Comparison of ENCODE assay signal across 8 cellular contexts in the genomic region with DNA sequence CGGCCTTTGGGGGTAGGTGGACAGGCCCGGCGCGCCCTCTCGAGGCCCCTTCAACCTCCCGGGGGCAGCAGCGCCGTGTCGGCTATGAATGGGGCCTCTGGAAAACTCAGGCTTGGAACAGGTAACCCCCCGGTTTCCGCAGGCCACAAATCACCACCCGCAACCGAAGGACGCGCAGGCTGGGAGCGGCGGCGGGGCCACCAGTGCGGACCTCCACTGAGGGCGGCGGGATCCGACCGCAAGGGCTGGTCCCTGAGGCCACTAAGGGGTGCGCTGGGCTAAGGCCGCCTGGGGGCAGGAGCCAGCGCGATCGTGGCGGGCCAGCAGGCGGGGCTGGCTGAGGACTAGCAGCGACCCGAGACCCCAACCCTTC. TPM values are rescaled to one million over a fixed set of nuclear protein-coding genes. Genes with fewer than 3 reads are reported as not detected.
DNase-seq lines count a peak whose midpoint lies in the region; ATAC-seq and TF ChIP-seq lines count a peak whose summit lies in the region.

No MANE protein-coding gene starts in this region.

- H3K4me3 Mint-ChIP-seq in chondrocyte (ENCODE audit: unreplicated experiment), result peak overlapping the region; percentile 90

- intact Hi-C loops in testis (cut with DNase I; ENCODE audit: low total_unique reads), result loop anchor here (10.0 kb wide), 2 partner anchors 205 to 345 kb away; a partner anchor contains a TSS

- peak; percentile 37 to 48 for TF ChIP-seq RAD21 in liver (IDR thresholded peaks at IDR 0.05)

- DNase-seq in stimulated activated CD4-positive, alpha-beta T cell treated with anti-CD3 and anti-CD28 coated beads, Interleukin-4, amount 100 ng/mL, for 1 hour, result peak; percentile 44
- DNase-seq in stimulated activated CD4-positive, alpha-beta T cell treated with anti-CD3 and anti-CD28 coated beads, Interleukin-4, amount 100 ng/mL, for 24 hours, result no peak
- DNase-seq in OCI-M1 (lab: John Stamatoyannopoulos, UW) (peak; percentile 91), chondrocyte (ENCODE audit: low spot score) (no peak), testis (peak; percentile 73), COLO829 (ENCODE audit: low spot score) (no peak)

- H3K9ac ChIP-seq in liver (ENCODE audit: low read depth in 1 of 2, low read length in 2 of 2), result peak overlapping the region in 1 of 2 donors; percentile 92

- peaks cover 42% of the 10 kb centered on the region for H3K4me1 Mint-ChIP-seq in chondrocyte (ENCODE audit: low read depth)

- H3K27me3 ChIP-seq in liver (ENCODE audit: control insufficient read depth in 4 of 4, insufficient read depth in 4 of 4, low read length in 3 of 4) (no peaks in the 10 kb centered on the region), testis (no peaks in the 10 kb centered on the region)

- peak; percentile 71 for TF ChIP-seq CTCF in chondrocyte (IDR thresholded peaks at IDR 0.05)
- no peak for TF ChIP-seq CTCF in liver (IDR thresholded peaks at IDR 0.05; ENCODE audit: low read depth, low read length, missing input control)
- peak in 2 of 3 experiments; percentile 17 to 23 for TF ChIP-seq CTCF in testis (IDR thresholded peaks at IDR 0.05)

- peak; percentile 5 for ATAC-seq in HG02763 (IDR thresholded peaks at IDR 0.05; ENCODE audit: unreplicated experiment)

- no peaks in the 10 kb centered on the region for H3K9me3 ChIP-seq in liver (ENCODE audit: control insufficient read depth in 4 of 4, low read length in 3 of 4)
- H3K9me3 ChIP-seq in testis, result no peaks in the 10 kb centered on the region

- H3K4me1 ChIP-seq in liver (ENCODE audit: control insufficient read depth in 4 of 4, insufficient read depth in 4 of 4, low read length in 3 of 4) (peaks cover 3 to 51% (median 33%) of the 10 kb centered on the region in 4 donors), testis (peaks cover 41% of the 10 kb centered on the region)

- H3K27me3 Mint-ChIP-seq in chondrocyte (ENCODE audit: low read depth), result no peaks in the 10 kb centered on the region

- peak overlapping the region; percentile 99 for H3K27ac Mint-ChIP-seq in chondrocyte (ENCODE audit: unreplicated experiment)

- peaks cover 35% of the 10 kb centered on the region for H3K36me3 Mint-ChIP-seq in chondrocyte (ENCODE audit: low read depth)

- peak overlapping the region; percentile 79 to 98 for H3K27ac ChIP-seq in liver (ENCODE audit: low read depth in 1 of 2, low read length in 2 of 2)
- peak overlapping the region; percentile 98 to 99 for H3K27ac ChIP-seq in testis

- H3K4me3 ChIP-seq in liver (ENCODE audit: low read depth in 1 of 3, low read length in 3 of 3), result peak overlapping the region; percentile 85 to 92 (median 87)
- peak overlapping the region; percentile 95 to 99 for H3K4me3 ChIP-seq in testis

- TF ChIP-seq POLR2A in testis (IDR thresholded peaks at IDR 0.05), result no peak

- H3K36me3 ChIP-seq in liver (ENCODE audit: control insufficient read depth in 4 of 4, insufficient read depth in 3 of 4, low read depth in 1 of 4, low read length in 3 of 4) (peaks cover 7 to 40% (median 38%) of the 10 kb centered on the region in 4 donors), testis (ENCODE audit: low read depth, missing control alignments) (no peaks in the 10 kb centered on the region)

- no peaks in the 10 kb centered on the region for H3K9me3 Mint-ChIP-seq in chondrocyte (ENCODE audit: low read depth)

- under 1% methylated on average over 32 of the region's 32 CpGs for WGBS in liver
- 1 to 2% methylated on average over 13 to 32 of the region's 32 CpGs for WGBS in testis, 2 donors

TF ChIP-seq in liver, 16 proteins besides CTCF, POLR2A, EP300 and RAD21:
- TF ChIP-seq YY1 (IDR thresholded peaks at IDR 0.05), result no peak
- TF ChIP-seq, protein P1, sequence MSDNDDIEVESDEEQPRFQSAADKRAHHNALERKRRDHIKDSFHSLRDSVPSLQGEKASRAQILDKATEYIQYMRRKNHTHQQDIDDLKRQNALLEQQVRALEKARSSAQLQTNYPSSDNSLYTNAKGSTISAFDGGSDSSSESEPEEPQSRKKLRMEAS (IDR thresholded peaks at IDR 0.05), result no peak
- no peak for TF ChIP-seq HNF4A (conservative IDR thresholded peaks at IDR 0.05)
- TF ChIP-seq, protein P2, sequence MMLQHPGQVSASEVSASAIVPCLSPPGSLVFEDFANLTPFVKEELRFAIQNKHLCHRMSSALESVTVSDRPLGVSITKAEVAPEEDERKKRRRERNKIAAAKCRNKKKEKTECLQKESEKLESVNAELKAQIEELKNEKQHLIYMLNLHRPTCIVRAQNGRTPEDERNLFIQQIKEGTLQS (IDR thresholded peaks at IDR 0.05), result no peak
- TF ChIP-seq SP1 (IDR thresholded peaks at IDR 0.05), result no peak
- no peak for TF ChIP-seq TAF1 (conservative IDR thresholded peaks at IDR 0.05)

RNA-seq across cellular contexts. Expression of a gene that starts 0.7 kb away (rescaled TPM):
- total RNA-seq in chondrocyte (128 to 541 TPM (median 513 TPM) in 3 replicates), liver (100 to 1,000 TPM; 112 to 181 TPM), testis (100 to 1,000 TPM; 192 to 228 TPM)
- polyA plus RNA-seq in liver (100 to 1,000 TPM; 157 to 211 TPM), testis (ENCODE audit: insufficient read depth, low read depth, low replicate concordance) (227 TPM)

RNA-seq across cellular contexts. Expression of a gene that starts 12.9 kb away (rescaled TPM):
- total RNA-seq in chondrocyte, result 44.1 to 52.3 TPM (median 47.9 TPM) in 3 replicates
- total RNA-seq in liver, result 10 to 100 TPM; 36.3 to 41.9 TPM
- polyA plus RNA-seq in liver, result 10 to 100 TPM; 84.8 to 89.6 TPM
- 100 to 1,000 TPM; 156 to 158 TPM for total RNA-seq in testis
- 97.7 TPM for polyA plus RNA-seq in testis (ENCODE audit: insufficient read depth, low read depth, low replicate concordance)

RNA-seq across cellular contexts. Expression of a gene that starts 17.6 kb away (rescaled TPM):
- total RNA-seq in chondrocyte (22.7 to 24.0 TPM (median 23.0 TPM) in 3 replicates), liver (10 to 100 TPM; 19.7 to 31.1 TPM), testis (100 to 1,000 TPM in 1 of 2 donors, 10 to 100 TPM in 1; 60.6 to 120 TPM)
- polyA plus RNA-seq in liver (10 to 100 TPM; 12.9 to 21.8 TPM), testis (ENCODE audit: insufficient read depth, low read depth, low replicate concordance) (78.2 TPM)

RNA-seq across cellular contexts. Expression of a gene that starts 50.9 kb away (rescaled TPM):
- total RNA-seq in chondrocyte, result 0.02 to 0.08 TPM (median 0.05 TPM) in 3 replicates
- under 1 TPM; under 0.01 to 0.14 TPM for total RNA-seq in liver
- under 1 TPM in 1 of 2 donors, not detected in 1; 0.01 TPM for polyA plus RNA-seq in liver
- 1 to 10 TPM; 1.7 to 2.0 TPM for total RNA-seq in testis
- 1.3 TPM for polyA plus RNA-seq in testis (ENCODE audit: insufficient read depth, low read depth, low replicate concordance)

Comparison
In these comparisons a context has a peak if more than half of its experiments do, and no peak if none do; other contexts are left out.
1. DNase-seq: peak in stimulated activated CD4-positive, alpha-beta T cell treated with anti-CD3 and anti-CD28 coated beads, Interleukin-4, amount 100 ng/mL, for 1 hour (single experiment), OCI-M1 (single experiment) and testis (single experiment); none in stimulated activated CD4-positive, alpha-beta T cell treated with anti-CD3 and anti-CD28 coated beads, Interleukin-4, amount 100 ng/mL, for 24 hours (single experiment), chondrocyte (single experiment) and COLO829 (single experiment).